Comparison of ENCODE assay signal across 25 cellular contexts in the genomic region with DNA sequence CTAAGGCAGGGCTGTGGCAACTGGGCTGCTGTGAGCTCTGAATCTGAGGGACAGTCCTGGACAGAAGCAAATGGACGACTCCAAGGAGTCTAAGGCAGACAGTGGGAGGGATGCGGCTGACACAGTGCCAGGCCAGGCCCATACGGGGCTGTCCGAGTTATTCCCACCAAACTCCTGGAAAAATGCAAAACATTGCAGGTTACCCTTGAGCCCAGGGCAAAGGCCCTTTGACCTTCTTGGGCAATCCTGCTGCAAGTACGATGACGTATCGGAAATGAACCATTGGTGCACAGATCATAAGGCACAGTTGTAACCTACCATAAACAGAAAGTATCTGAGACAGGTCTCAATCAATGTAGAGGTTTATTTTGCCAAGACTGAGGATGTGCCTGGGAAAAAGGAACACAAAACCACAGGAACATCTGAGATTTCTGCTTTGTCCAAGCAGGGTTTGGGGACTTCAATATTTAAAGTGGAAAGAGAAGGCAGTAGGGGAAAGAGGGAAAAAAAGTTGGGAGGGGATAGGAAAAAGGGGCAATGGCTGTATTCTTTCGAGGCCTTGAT.
"Had no signal": no experiment of that assay in that cellular context is flagged by ENCODE, and none has a peak within 500 bp of the region (broad histone marks: within the 10 kb centered on the region; RNA-seq: fewer than 3 reads in every experiment).

No MANE protein-coding gene starts in this region.

- H3K4me1 Mint-ChIP-seq: activated B cell treated with CpG ODN at 0.5 μM for 24 hours; activated naive CD8-positive, alpha-beta T cell treated with anti-CD3 and anti-CD28 coated beads for 36 hours; stimulated activated naive B cell treated with anti-CD40 and anti-IgM and Interleukin-4, amounts not matched to agents 10 μg/mL and 1 μg/mL and 100 μg/mL, for 72 hours had no signal

- DNase-seq: activated B cell treated with CpG ODN at 0.5 μM for 24 hours; activated CD4-positive, alpha-beta T cell treated with anti-CD3 and anti-CD28 coated beads, Interleukin-2, amount 50 U/mL, for 1 hour; activated CD8-positive, alpha-beta T cell treated with anti-CD3 and anti-CD28 coated beads for 36 hours; activated effector memory CD4-positive, alpha-beta T cell treated with anti-CD3 and anti-CD28 coated beads, Interleukin-2, amount 50 U/mL, for 16 hours; activated naive CD4-positive, alpha-beta T cell treated with anti-CD3 and anti-CD28 coated beads for 36 hours; activated naive CD8-positive, alpha-beta T cell treated with anti-CD3 and anti-CD28 coated beads for 36 hours; activated T-cell treated with anti-CD3 and anti-CD28 coated beads, Interleukin-2, amount 50 U/mL, for 72 hours; adrenal gland; cerebellar nuclear complex; colonic mucosa; effector CD8-positive, alpha-beta T cell; lower lobe of right lung; mesenchymal stem cell; nephron progenitor cell; stimulated activated CD4-positive, alpha-beta T cell treated with anti-CD3 and anti-CD28 coated beads, Interleukin-15, amount 100 ng/mL, for 24 hours; stimulated activated CD4-positive, alpha-beta T cell treated with anti-CD3 and anti-CD28 coated beads, Interleukin-2, amount 100 ng/mL, for 24 hours; stimulated activated naive B cell treated with anti-CD40 and anti-IgM and Interleukin-4, amounts not matched to agents 10 μg/mL and 1 μg/mL and 100 μg/mL, for 72 hours; T-helper 2 cell had no signal

- H3K4me3 ChIP-seq: adrenal gland, body of pancreas, colonic mucosa, gastroesophageal sphincter, heart left ventricle, lower lobe of right lung, mucosa of descending colon, suprapubic skin, tibial artery had no signal

- H3K4me1 ChIP-seq: adrenal gland, colonic mucosa, gastroesophageal sphincter, heart left ventricle, lower lobe of right lung, suprapubic skin, tibial artery had no signal

- H3K9me3 ChIP-seq: adrenal gland, body of pancreas, colonic mucosa, lower lobe of right lung, mucosa of descending colon, neutrophil, suprapubic skin, tibial artery had no signal

- H3K4me3 Mint-ChIP-seq: activated B cell treated with CpG ODN at 0.5 μM for 24 hours; activated CD8-positive, alpha-beta T cell treated with anti-CD3 and anti-CD28 coated beads for 36 hours; activated naive CD4-positive, alpha-beta T cell treated with anti-CD3 and anti-CD28 coated beads for 36 hours; activated naive CD8-positive, alpha-beta T cell treated with anti-CD3 and anti-CD28 coated beads for 36 hours; activated T-cell treated with anti-CD3 and anti-CD28 coated beads, Interleukin-2, amount 50 U/mL, for 72 hours; nephron progenitor cell; stimulated activated naive B cell treated with anti-CD40 and anti-IgM and Interleukin-4, amounts not matched to agents 10 μg/mL and 1 μg/mL and 100 μg/mL, for 72 hours had no signal

- H3K9me3 Mint-ChIP-seq: activated CD8-positive, alpha-beta T cell treated with anti-CD3 and anti-CD28 coated beads for 36 hours had no signal

- H3K27me3 Mint-ChIP-seq: activated B cell treated with CpG ODN at 0.5 μM for 24 hours; stimulated activated naive B cell treated with anti-CD40 and anti-IgM and Interleukin-4, amounts not matched to agents 10 μg/mL and 1 μg/mL and 100 μg/mL, for 72 hours had no signal

- H3K27ac Mint-ChIP-seq: activated B cell treated with CpG ODN at 0.5 μM for 24 hours; activated CD8-positive, alpha-beta T cell treated with anti-CD3 and anti-CD28 coated beads for 36 hours; activated naive CD4-positive, alpha-beta T cell treated with anti-CD3 and anti-CD28 coated beads for 36 hours; activated naive CD8-positive, alpha-beta T cell treated with anti-CD3 and anti-CD28 coated beads for 36 hours; activated T-cell treated with anti-CD3 and anti-CD28 coated beads, Interleukin-2, amount 50 U/mL, for 72 hours; nephron progenitor cell; stimulated activated naive B cell treated with anti-CD40 and anti-IgM and Interleukin-4, amounts not matched to agents 10 μg/mL and 1 μg/mL and 100 μg/mL, for 72 hours had no signal

- H3K36me3 Mint-ChIP-seq: activated naive CD8-positive, alpha-beta T cell treated with anti-CD3 and anti-CD28 coated beads for 36 hours; stimulated activated naive B cell treated with anti-CD40 and anti-IgM and Interleukin-4, amounts not matched to agents 10 μg/mL and 1 μg/mL and 100 μg/mL, for 72 hours had no signal

- ATAC-seq: activated CD8-positive, alpha-beta T cell treated with anti-CD3 and anti-CD28 coated beads for 36 hours; activated T-cell treated with anti-CD3 and anti-CD28 coated beads, Interleukin-2, amount 50 U/mL, for 72 hours; gastroesophageal sphincter; heart left ventricle; lower lobe of right lung; stimulated activated naive B cell treated with anti-CD40 and anti-IgM and Interleukin-4, amounts not matched to agents 10 μg/mL and 1 μg/mL and 100 μg/mL, for 72 hours had no signal

- H3K36me3 ChIP-seq: adrenal gland, colonic mucosa, gastroesophageal sphincter, heart left ventricle, lower lobe of right lung, neutrophil, suprapubic skin, tibial artery had no signal

- H3K27me3 ChIP-seq: adrenal gland, body of pancreas, colonic mucosa, neutrophil, suprapubic skin had no signal

- H3K27ac ChIP-seq: adrenal gland, body of pancreas, colonic mucosa, gastroesophageal sphincter, heart left ventricle, lower lobe of right lung, neutrophil, suprapubic skin, tibial artery had no signal
